Comparison of ENCODE assay signal across 1 cellular context in the genomic region with DNA sequence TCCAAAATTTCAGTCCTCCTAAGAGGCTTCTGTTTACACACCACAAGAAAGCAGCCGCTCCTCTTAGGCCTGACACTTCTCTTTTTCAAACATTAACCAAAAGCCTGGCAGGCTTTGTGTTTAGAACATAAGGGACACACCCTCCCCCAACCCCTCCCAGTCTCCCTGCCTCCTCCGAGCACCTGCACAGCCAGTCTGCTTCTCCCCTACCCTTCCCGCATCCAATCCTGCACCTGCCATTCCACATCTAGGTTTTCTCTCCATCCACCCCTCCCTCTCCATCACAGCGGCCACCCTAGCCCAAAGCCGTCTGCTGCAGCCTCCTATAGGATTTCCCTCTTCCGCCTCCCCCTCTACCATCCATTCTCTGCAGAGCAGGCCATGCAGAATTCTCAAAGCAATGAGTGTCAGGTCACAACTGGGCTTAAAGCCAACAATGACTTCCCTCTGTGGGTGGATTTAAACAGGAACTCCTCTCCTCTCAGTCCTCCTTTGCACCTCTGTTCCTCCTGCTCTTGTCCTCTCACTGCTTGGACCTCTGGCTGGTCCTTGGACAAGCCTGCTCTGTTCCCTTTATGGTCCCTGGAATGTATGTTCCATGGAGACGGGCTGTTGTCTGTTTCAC.
TF ChIP-seq lines count a peak whose summit lies in the region.

No MANE protein-coding gene starts in this region.

TF ChIP-seq in HepG2, 621 proteins besides CTCF, POLR2A, EP300 and RAD21 (continued from another document):
- TF ChIP-seq, protein P1, sequence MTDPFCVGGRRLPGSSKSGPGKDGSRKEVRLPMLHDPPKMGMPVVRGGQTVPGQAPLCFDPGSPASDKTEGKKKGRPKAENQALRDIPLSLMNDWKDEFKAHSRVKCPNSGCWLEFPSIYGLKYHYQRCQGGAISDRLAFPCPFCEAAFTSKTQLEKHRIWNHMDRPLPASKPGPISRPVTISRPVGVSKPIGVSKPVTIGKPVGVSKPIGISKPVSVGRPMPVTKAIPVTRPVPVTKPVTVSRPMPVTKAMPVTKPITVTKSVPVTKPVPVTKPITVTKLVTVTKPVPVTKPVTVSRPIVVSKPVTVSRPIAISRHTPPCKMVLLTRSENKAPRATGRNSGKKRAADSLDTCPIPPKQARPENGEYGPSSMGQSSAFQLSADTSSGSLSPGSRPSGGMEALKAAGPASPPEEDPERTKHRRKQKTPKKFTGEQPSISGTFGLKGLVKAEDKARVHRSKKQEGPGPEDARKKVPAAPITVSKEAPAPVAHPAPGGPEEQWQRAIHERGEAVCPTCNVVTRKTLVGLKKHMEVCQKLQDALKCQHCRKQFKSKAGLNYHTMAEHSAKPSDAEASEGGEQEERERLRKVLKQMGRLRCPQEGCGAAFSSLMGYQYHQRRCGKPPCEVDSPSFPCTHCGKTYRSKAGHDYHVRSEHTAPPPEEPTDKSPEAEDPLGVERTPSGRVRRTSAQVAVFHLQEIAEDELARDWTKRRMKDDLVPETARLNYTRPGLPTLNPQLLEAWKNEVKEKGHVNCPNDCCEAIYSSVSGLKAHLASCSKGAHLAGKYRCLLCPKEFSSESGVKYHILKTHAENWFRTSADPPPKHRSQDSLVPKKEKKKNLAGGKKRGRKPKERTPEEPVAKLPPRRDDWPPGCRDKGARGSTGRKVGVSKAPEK (CRISPR knock-in tag; IDR thresholded peaks at IDR 0.05; ENCODE audit: borderline replicate concordance): no peak
- TF ChIP-seq, protein P2, sequence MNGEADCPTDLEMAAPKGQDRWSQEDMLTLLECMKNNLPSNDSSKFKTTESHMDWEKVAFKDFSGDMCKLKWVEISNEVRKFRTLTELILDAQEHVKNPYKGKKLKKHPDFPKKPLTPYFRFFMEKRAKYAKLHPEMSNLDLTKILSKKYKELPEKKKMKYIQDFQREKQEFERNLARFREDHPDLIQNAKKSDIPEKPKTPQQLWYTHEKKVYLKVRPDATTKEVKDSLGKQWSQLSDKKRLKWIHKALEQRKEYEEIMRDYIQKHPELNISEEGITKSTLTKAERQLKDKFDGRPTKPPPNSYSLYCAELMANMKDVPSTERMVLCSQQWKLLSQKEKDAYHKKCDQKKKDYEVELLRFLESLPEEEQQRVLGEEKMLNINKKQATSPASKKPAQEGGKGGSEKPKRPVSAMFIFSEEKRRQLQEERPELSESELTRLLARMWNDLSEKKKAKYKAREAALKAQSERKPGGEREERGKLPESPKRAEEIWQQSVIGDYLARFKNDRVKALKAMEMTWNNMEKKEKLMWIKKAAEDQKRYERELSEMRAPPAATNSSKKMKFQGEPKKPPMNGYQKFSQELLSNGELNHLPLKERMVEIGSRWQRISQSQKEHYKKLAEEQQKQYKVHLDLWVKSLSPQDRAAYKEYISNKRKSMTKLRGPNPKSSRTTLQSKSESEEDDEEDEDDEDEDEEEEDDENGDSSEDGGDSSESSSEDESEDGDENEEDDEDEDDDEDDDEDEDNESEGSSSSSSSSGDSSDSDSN (CRISPR knock-in tag; IDR thresholded peaks at IDR 0.05): no peak
- TF ChIP-seq ZNF792 (CRISPR knock-in tag; IDR thresholded peaks at IDR 0.05): no peak
- TF ChIP-seq, protein P3, sequence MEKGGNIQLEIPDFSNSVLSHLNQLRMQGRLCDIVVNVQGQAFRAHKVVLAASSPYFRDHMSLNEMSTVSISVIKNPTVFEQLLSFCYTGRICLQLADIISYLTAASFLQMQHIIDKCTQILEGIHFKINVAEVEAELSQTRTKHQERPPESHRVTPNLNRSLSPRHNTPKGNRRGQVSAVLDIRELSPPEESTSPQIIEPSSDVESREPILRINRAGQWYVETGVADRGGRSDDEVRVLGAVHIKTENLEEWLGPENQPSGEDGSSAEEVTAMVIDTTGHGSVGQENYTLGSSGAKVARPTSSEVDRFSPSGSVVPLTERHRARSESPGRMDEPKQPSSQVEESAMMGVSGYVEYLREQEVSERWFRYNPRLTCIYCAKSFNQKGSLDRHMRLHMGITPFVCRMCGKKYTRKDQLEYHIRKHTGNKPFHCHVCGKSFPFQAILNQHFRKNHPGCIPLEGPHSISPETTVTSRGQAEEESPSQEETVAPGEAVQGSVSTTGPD (CRISPR knock-in tag; IDR thresholded peaks at IDR 0.05): no peak
- TF ChIP-seq NCOR1 (IDR thresholded peaks at IDR 0.05; ENCODE audit: borderline replicate concordance, low read length): no peak
- no peak for TF ChIP-seq SRF (IDR thresholded peaks at IDR 0.05; ENCODE audit: low read depth, low read length)
